In the genomic region with DNA sequence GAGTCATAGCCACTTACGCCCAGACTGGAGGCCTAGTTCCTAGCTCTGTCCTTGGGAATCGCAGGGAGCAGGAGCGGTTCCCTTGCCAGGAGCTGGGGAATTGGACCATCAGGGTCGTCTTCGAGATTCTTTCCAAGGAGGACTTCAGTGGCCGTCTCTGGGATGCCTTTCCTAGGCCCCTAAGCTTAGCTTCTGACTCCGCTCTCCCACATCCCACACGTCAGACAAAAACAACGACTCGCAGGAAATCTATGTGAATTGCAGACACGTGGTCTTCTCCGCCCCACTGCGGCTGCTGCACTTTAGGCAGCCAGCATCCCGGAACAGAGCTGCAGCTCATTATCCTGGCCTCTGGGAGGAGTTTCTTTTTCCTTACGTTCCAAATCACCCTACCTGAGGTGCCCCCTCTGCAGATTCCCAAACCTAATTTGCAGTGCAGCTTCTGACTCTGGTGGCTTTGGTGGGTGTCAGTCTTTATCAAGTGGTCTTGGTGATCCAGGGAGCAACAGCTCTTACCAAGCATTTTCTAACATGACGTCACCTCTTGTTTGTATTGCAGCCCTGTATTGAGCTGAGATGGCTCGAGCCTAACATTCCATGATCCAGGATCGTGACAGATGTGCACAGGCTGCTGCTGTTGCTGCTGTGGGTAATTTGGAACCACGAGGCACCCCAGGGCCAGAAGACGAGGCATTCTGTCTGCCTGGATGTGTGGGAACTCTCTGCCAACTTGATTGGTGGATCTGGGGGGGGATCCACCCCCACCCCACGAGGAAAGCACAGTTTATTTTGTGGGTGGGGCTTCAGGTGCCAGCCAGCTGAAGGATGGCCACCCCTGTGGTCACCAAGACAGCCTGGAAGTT, we compare ENCODE assay signal across 8 cellular contexts. TPM values are rescaled to one million over a fixed set of nuclear protein-coding genes. Genes with fewer than 3 reads are reported as not detected.
DNase-seq lines count a peak whose midpoint lies in the region; ATAC-seq and TF ChIP-seq lines count a peak whose summit lies in the region.

No MANE protein-coding gene starts in this region.

- peak overlapping the region; percentile 67 to 85 (median 71) for H3K4me3 ChIP-seq in breast epithelium
- H3K4me3 ChIP-seq in smooth muscle cell = peak overlapping the region; percentile 60

- peaks cover 18% of the 10 kb centered on the region for H3K4me1 Mint-ChIP-seq in T-helper 17 cell

- peaks cover 8% of the 10 kb centered on the region for H3F3A ChIP-seq in smooth muscle cell (ENCODE audit: low read depth)

- H3K4me1 ChIP-seq in breast epithelium (peaks cover 0 to 5% of the 10 kb centered on the region in 2 donors), smooth muscle cell (ENCODE audit: low read depth) (peaks cover 8% of the 10 kb centered on the region)

- peak overlapping the region; percentile 99 for H3K27ac Mint-ChIP-seq in T-helper 17 cell

- no peaks in the 10 kb centered on the region for H3K27me3 Mint-ChIP-seq in T-helper 17 cell

- H3K27me3 ChIP-seq in breast epithelium (no peaks in the 10 kb centered on the region), smooth muscle cell (ENCODE audit: low read depth) (no peaks in the 10 kb centered on the region)

- intact Hi-C loops in breast epithelium (cut with DNase I; ENCODE audit: low total_unique reads) = no loop called here

- peak; percentile 28; the same call in 1 of the 2 replicates for TF ChIP-seq CTCF in LNCAP (IDR thresholded peaks at IDR 0.05)
- peak in 1 of 3 donors; percentile 31 for TF ChIP-seq CTCF in breast epithelium (IDR thresholded peaks at IDR 0.05)
- TF ChIP-seq CTCF in smooth muscle cell (IDR thresholded peaks at IDR 0.05; ENCODE audit: borderline replicate concordance, insufficient read depth, poor library complexity, severe bottlenecking) = no peak

- peak overlapping the region; percentile 84 to 85 for H3K27ac ChIP-seq in breast epithelium
- H3K27ac ChIP-seq in smooth muscle cell (ENCODE audit: low read depth) = peak overlapping the region; percentile 85

- peaks cover 3% of the 10 kb centered on the region for H3K36me3 Mint-ChIP-seq in T-helper 17 cell (ENCODE audit: low read depth)

- H3K9me3 ChIP-seq in T-helper 17 cell (ENCODE audit: control insufficient read depth, low read length, poor library complexity, severe bottlenecking) (no peaks in the 10 kb centered on the region), breast epithelium (no peaks in the 10 kb centered on the region), smooth muscle cell (replicated peaks; ENCODE audit: low read depth) (no peaks in the 10 kb centered on the region)

- H3K9ac ChIP-seq in smooth muscle cell (ENCODE audit: low read depth) = peak overlapping the region; percentile 73

- peak overlapping the region; percentile 75 for H2AFZ ChIP-seq in smooth muscle cell (ENCODE audit: low read depth)

- H3K36me3 ChIP-seq in breast epithelium = no peaks in the 10 kb centered on the region
- no peaks in the 10 kb centered on the region for H3K36me3 ChIP-seq in smooth muscle cell (ENCODE audit: low read depth)

- DNase-seq in DMS53 treated with DMSO at 0.1 percent for 48 hours (lab: John Stamatoyannopoulos, UW; ENCODE audit: unreplicated experiment) (peak; percentile 76), T-helper 17 cell (peak in 1 of 3 donors; percentile 35), breast epithelium (ENCODE audit: low spot score in 2 of 2) (no peak), islet precursor cell (peak; percentile 83), smooth muscle cell (lab: John Stamatoyannopoulos, UW; ENCODE audit: unreplicated experiment) (no peak), mesenteric fat pad (ENCODE audit: low spot score) (no peak)

- H3K4me3 Mint-ChIP-seq in T-helper 17 cell = peak overlapping the region; percentile 100

- WGBS in smooth muscle cell (ENCODE audit: low lambda C conversion rate) = 25% methylated on average over 21 of the region's 21 CpGs

- H3K4me2 ChIP-seq in smooth muscle cell = peak overlapping the region; percentile 91

- no peak for TF ChIP-seq POLR2A in breast epithelium (IDR thresholded peaks at IDR 0.05)

- no peaks in the 10 kb centered on the region for H4K20me1 ChIP-seq in smooth muscle cell (ENCODE audit: low read depth)

- no peaks in the 10 kb centered on the region for H3K79me2 ChIP-seq in smooth muscle cell (ENCODE audit: low read depth)

- ATAC-seq in T-helper 17 cell (no peak), GM21619 (IDR thresholded peaks at IDR 0.05; ENCODE audit: unreplicated experiment) (no peak)

RNA-seq across cellular contexts. Expression of gene KATNB1, which starts 1.1 kb away (rescaled TPM):
- total RNA-seq in T-helper 17 cell (10 to 100 TPM; 24.3 to 27.3 TPM), breast epithelium (10 to 100 TPM; 15.5 to 20.9 (median 17.0) TPM), smooth muscle cell (11.9 and 15.5 TPM in 2 replicates), mesenteric fat pad (14.4 TPM)
- polyA plus RNA-seq in smooth muscle cell = 14.2 and 23.6 TPM in 2 replicates

RNA-seq across cellular contexts. Expression of gene DRC7, which starts 42.0 kb away (rescaled TPM):
- total RNA-seq in T-helper 17 cell (under 1 TPM in 1 of 2 donors, not detected in 1; 0.23 TPM), breast epithelium (1 to 10 TPM in 1 of 3 donors, not detected in 2; 1.5 TPM), smooth muscle cell (0.94 TPM in 1 of 2 replicates, not detected in the other), mesenteric fat pad (not detected)
- polyA plus RNA-seq in smooth muscle cell = not detected in 2 replicates

Comparison
In these comparisons a context has a peak if more than half of its experiments do, and no peak if none do; other contexts are left out.
1. DNase-seq: peak in DMS53 treated with DMSO at 0.1 percent for 48 hours (single experiment) and islet precursor cell (single experiment); none in breast epithelium (0 of 2), smooth muscle cell (single experiment) and mesenteric fat pad (single experiment).